Comparison of ENCODE assay signal across 36 cellular contexts in genomic region chr1:207463571-207463970, GRCh38. TPM values are rescaled to one million over a fixed set of nuclear protein-coding genes. Genes with fewer than 3 reads are reported as not detected.
"Had no signal": no experiment of that assay in that cellular context is flagged by ENCODE, and none has a peak within 500 bp of the region (broad histone marks: within the 10 kb centered on the region; RNA-seq: fewer than 3 reads in every experiment).

No MANE protein-coding gene starts in this region.

- H3K27ac Mint-ChIP-seq: activated CD4-positive, alpha-beta memory T cell treated with anti-CD3 and anti-CD28 coated beads, Interleukin-2, amount 10 ng/mL, durations not matched to agents 7 days and 5 days; activated CD4-positive, alpha-beta T cell treated with anti-CD3 and anti-CD28 coated beads, Interleukin-2, amount 10 ng/mL, durations not matched to agents 7 days and 5 days; activated CD8-positive, alpha-beta memory T cell treated with anti-CD3 and anti-CD28 coated beads, Interleukin-2, amount 10 ng/mL, durations not matched to agents 7 days and 5 days; activated naive CD8-positive, alpha-beta T cell treated with anti-CD3 and anti-CD28 coated beads, Interleukin-2, amount 10 ng/mL, durations not matched to agents 7 days and 5 days; brain; nephron progenitor cell; stimulated activated naive CD8-positive, alpha-beta T cell treated with anti-CD3 and anti-CD28 coated beads, Interleukin-15, amount 100 ng/mL, for 72 hours; type B pancreatic cell; WTC11 had no signal

- H3K36me3 ChIP-seq: ascending aorta, cardiac muscle cell, colonic mucosa, gastroesophageal sphincter, neutrophil, right lobe of liver, uterus had no signal

- DNase-seq: activated CD4-positive, alpha-beta memory T cell treated with anti-CD3 and anti-CD28 coated beads, Interleukin-2, amount 10 ng/mL, durations not matched to agents 7 days and 5 days; activated CD4-positive, alpha-beta T cell treated with anti-CD3 and anti-CD28 coated beads for 1 hour; activated CD4-positive, alpha-beta T cell treated with anti-CD3 and anti-CD28 coated beads, Interleukin-2, amount 10 ng/mL, durations not matched to agents 7 days and 5 days; activated CD8-positive, alpha-beta memory T cell treated with anti-CD3 and anti-CD28 coated beads, Interleukin-2, amount 10 ng/mL, durations not matched to agents 7 days and 5 days; activated effector memory CD4-positive, alpha-beta T cell treated with Interleukin-2 at 50 U/mL for 16 hours; activated naive CD4-positive, alpha-beta T cell treated with Interleukin-2 at 50 U/mL for 16 hours; activated naive CD8-positive, alpha-beta T cell treated with anti-CD3 and anti-CD28 coated beads, Interleukin-2, amount 10 ng/mL, durations not matched to agents 7 days and 5 days; cerebellar nuclear complex; colonic mucosa; effector memory CD4-positive, alpha-beta T cell; head of caudate nucleus; hippocampal formation; kidney; mesenchymal stem cell; nephron progenitor cell; right lobe of liver; stimulated activated CD4-positive, alpha-beta T cell treated with anti-CD3 and anti-CD28 coated beads, Interleukin-2, amount 100 ng/mL, for 48 hours; stimulated activated naive CD8-positive, alpha-beta T cell treated with anti-CD3 and anti-CD28 coated beads, Interleukin-15, amount 100 ng/mL, for 72 hours; substantia nigra; T-helper 9 cell; uterus had no signal

- H3K9me3 ChIP-seq: ascending aorta, colonic mucosa, gastroesophageal sphincter, neutrophil, right lobe of liver, uterus had no signal

- H3K27ac ChIP-seq: ascending aorta, cardiac muscle cell, colonic mucosa, gastroesophageal sphincter, neutrophil, right lobe of liver, uterus had no signal

- H3K36me3 Mint-ChIP-seq: brain, type B pancreatic cell, WTC11 had no signal

- H3K4me3 ChIP-seq: ascending aorta, cardiac muscle cell, colonic mucosa, gastroesophageal sphincter, right lobe of liver, uterus had no signal

- H3K4me1 Mint-ChIP-seq: brain, nephron progenitor cell, WTC11 had no signal

- H3K27me3 ChIP-seq: ascending aorta, colonic mucosa, right lobe of liver, uterus had no signal

- ATAC-seq: activated CD8-positive, alpha-beta memory T cell treated with anti-CD3 and anti-CD28 coated beads, Interleukin-2, amount 10 ng/mL, durations not matched to agents 7 days and 5 days; gastroesophageal sphincter; right lobe of liver; WTC11 had no signal

- H3K4me1 ChIP-seq: ascending aorta, colonic mucosa, gastroesophageal sphincter, right lobe of liver, uterus had no signal

- H3K9me3 Mint-ChIP-seq: activated CD4-positive, alpha-beta memory T cell treated with anti-CD3 and anti-CD28 coated beads, Interleukin-2, amount 10 ng/mL, durations not matched to agents 7 days and 5 days; activated CD4-positive, alpha-beta T cell treated with anti-CD3 and anti-CD28 coated beads, Interleukin-2, amount 10 ng/mL, durations not matched to agents 7 days and 5 days; brain; nephron progenitor cell; stimulated activated naive CD8-positive, alpha-beta T cell treated with anti-CD3 and anti-CD28 coated beads, Interleukin-15, amount 100 ng/mL, for 72 hours; type B pancreatic cell; WTC11 had no signal

- H3K27me3 Mint-ChIP-seq: activated naive CD8-positive, alpha-beta T cell treated with anti-CD3 and anti-CD28 coated beads, Interleukin-2, amount 10 ng/mL, durations not matched to agents 7 days and 5 days; stimulated activated naive CD8-positive, alpha-beta T cell treated with anti-CD3 and anti-CD28 coated beads, Interleukin-15, amount 100 ng/mL, for 72 hours had no signal

- H3K4me3 Mint-ChIP-seq: activated CD4-positive, alpha-beta memory T cell treated with anti-CD3 and anti-CD28 coated beads, Interleukin-2, amount 10 ng/mL, durations not matched to agents 7 days and 5 days; activated CD4-positive, alpha-beta T cell treated with anti-CD3 and anti-CD28 coated beads, Interleukin-2, amount 10 ng/mL, durations not matched to agents 7 days and 5 days; activated CD8-positive, alpha-beta memory T cell treated with anti-CD3 and anti-CD28 coated beads, Interleukin-2, amount 10 ng/mL, durations not matched to agents 7 days and 5 days; activated naive CD8-positive, alpha-beta T cell treated with anti-CD3 and anti-CD28 coated beads, Interleukin-2, amount 10 ng/mL, durations not matched to agents 7 days and 5 days; brain; nephron progenitor cell; stimulated activated naive CD8-positive, alpha-beta T cell treated with anti-CD3 and anti-CD28 coated beads, Interleukin-15, amount 100 ng/mL, for 72 hours; type B pancreatic cell; WTC11 had no signal

- FAIRE-seq: kidney, TTC549 had no signal

RNA-seq across cellular contexts. Expression of gene CR2, which starts 9.4 kb away (rescaled TPM):
- total RNA-seq: activated CD4-positive, alpha-beta memory T cell treated with anti-CD3 and anti-CD28 coated beads, Interleukin-2, amount 10 ng/mL, durations not matched to agents 7 days and 5 days; activated CD4-positive, alpha-beta T cell treated with anti-CD3 and anti-CD28 coated beads, Interleukin-2, amount 10 ng/mL, durations not matched to agents 7 days and 5 days; activated CD8-positive, alpha-beta memory T cell treated with anti-CD3 and anti-CD28 coated beads, Interleukin-2, amount 10 ng/mL, durations not matched to agents 7 days and 5 days; ascending aorta; cardiac muscle cell; fibroblast of lung; fibroblast of villous mesenchyme; osteocyte; renal cortical epithelial cell; skeletal muscle tissue; T-helper 1 cell treated with Interleukin-12 subunit alpha and Interleukin-12 subunit beta and Interleukin-4 antibody, amounts not matched to agents 30 ng/mL and 1 ng/mL, for 36 hours had no signal
- polyA plus RNA-seq: cardiac muscle cell, fibroblast of lung had no signal

RNA-seq across cellular contexts. Expression of gene CR1, which starts 32.4 kb away (rescaled TPM):
- total RNA-seq: activated CD4-positive, alpha-beta memory T cell treated with anti-CD3 and anti-CD28 coated beads, Interleukin-2, amount 10 ng/mL, durations not matched to agents 7 days and 5 days; cardiac muscle cell; dermis microvascular lymphatic vessel endothelial cell; fibroblast of lung; fibroblast of villous mesenchyme; osteocyte; renal cortical epithelial cell had no signal
- polyA plus RNA-seq: cardiac muscle cell, fibroblast of lung had no signal
